Comparison of ENCODE assay signal across 21 cellular contexts in the genomic region with DNA sequence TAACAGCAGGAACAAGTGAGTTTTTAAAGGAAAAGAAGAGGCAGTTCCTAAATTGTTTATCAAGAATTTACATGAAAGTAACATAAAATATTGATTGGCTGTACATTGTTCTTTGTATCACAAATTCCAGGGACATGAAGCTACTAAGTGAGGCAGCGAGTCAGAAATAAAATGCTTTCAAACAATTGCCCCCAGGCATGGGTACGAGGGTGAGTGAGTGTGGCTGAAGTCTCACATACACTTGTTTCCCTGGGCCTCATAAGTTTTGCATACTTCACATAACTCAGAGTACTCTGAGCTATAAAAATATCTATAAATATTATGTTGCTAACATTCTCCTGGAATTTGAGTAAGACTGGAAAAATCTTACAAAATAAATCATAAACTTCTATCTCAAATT.
"Had no signal": no experiment of that assay in that cellular context is flagged by ENCODE, and none has a peak within 500 bp of the region (broad histone marks: within the 10 kb centered on the region; RNA-seq: fewer than 3 reads in every experiment).

No MANE protein-coding gene starts in this region.

- H3K9me3 Mint-ChIP-seq: type B pancreatic cell had no signal

- H3K27ac ChIP-seq: esophagus squamous epithelium, left lung, prostate gland, right atrium auricular region, testis, tibial artery had no signal

- H3K27ac Mint-ChIP-seq: effector memory CD8-positive, alpha-beta T cell; naive thymus-derived CD8-positive, alpha-beta T cell; nephron progenitor cell; stimulated activated memory B cell treated with anti-CD40 and anti-IgM and Interleukin-4, amounts not matched to agents 10 μg/mL and 1 μg/mL and 100 μg/mL, for 72 hours; type B pancreatic cell had no signal

- DNase-seq: cortex of kidney; effector memory CD8-positive, alpha-beta T cell; erythroblast; esophagus squamous epithelium; foreskin melanocyte; kidney; left lung; mammary epithelial cell; mesendoderm; naive thymus-derived CD8-positive, alpha-beta T cell; nephron progenitor cell; nucleus accumbens; stimulated activated CD4-positive, alpha-beta T cell treated with anti-CD3 and anti-CD28 coated beads, Interleukin-4, amount 100 ng/mL, for 4 hours; stimulated activated naive CD8-positive, alpha-beta T cell treated with anti-CD3 and anti-CD28 coated beads, Interleukin-15, Interleukin-2, amounts not matched to agents 100 U/mL and 50 U/mL, for 24 hours; substantia nigra; testis; tibial artery had no signal

- H3K9me3 ChIP-seq: esophagus squamous epithelium, left lung, prostate gland, right atrium auricular region, testis, tibial artery had no signal

- H3K4me3 ChIP-seq: esophagus squamous epithelium, left lung, prostate gland, right atrium auricular region, testis, tibial artery had no signal

- H3K4me1 ChIP-seq: esophagus squamous epithelium, left lung, prostate gland, right atrium auricular region, testis had no signal

- H3K4me1 Mint-ChIP-seq: naive thymus-derived CD8-positive, alpha-beta T cell; nephron progenitor cell; stimulated activated memory B cell treated with anti-CD40 and anti-IgM and Interleukin-4, amounts not matched to agents 10 μg/mL and 1 μg/mL and 100 μg/mL, for 72 hours had no signal

- H3K27me3 Mint-ChIP-seq: effector memory CD8-positive, alpha-beta T cell; stimulated activated memory B cell treated with anti-CD40 and anti-IgM and Interleukin-4, amounts not matched to agents 10 μg/mL and 1 μg/mL and 100 μg/mL, for 72 hours had no signal

- H3K36me3 ChIP-seq: esophagus squamous epithelium, left lung, prostate gland, right atrium auricular region, tibial artery had no signal

- H3K27me3 ChIP-seq: esophagus squamous epithelium, left lung, right atrium auricular region, testis, tibial artery had no signal

- H3K4me3 Mint-ChIP-seq: effector memory CD8-positive, alpha-beta T cell; naive thymus-derived CD8-positive, alpha-beta T cell; nephron progenitor cell; stimulated activated memory B cell treated with anti-CD40 and anti-IgM and Interleukin-4, amounts not matched to agents 10 μg/mL and 1 μg/mL and 100 μg/mL, for 72 hours; type B pancreatic cell had no signal

- H3K36me3 Mint-ChIP-seq: naive thymus-derived CD8-positive, alpha-beta T cell; stimulated activated memory B cell treated with anti-CD40 and anti-IgM and Interleukin-4, amounts not matched to agents 10 μg/mL and 1 μg/mL and 100 μg/mL, for 72 hours; type B pancreatic cell had no signal
